Comparison of ENCODE assay signal across 19 cellular contexts in the genomic region with DNA sequence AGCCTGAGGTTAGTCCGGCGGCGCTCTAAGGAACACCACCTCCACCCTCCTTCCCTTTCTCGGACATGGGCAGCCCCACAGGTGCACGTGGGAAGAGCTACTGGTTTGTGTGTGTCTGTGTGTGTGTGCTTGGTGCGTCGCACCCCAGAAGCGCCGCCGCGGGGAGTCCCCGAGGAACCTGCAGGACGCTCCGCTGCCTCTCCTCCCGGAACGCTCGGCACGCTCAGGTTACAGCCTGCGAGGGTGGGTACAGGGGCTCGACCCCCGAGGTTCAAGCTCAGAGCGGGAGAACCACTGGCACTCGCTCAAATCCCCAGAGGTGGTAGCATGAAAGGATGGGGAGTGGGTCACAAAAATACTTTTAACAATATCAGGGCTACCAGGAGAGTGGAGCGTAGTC. TPM values are rescaled to one million over a fixed set of nuclear protein-coding genes. Genes with fewer than 3 reads are reported as not detected.
A peak's percentile ranks its signal among the peaks of the same experiment; 100 is the strongest.
DNase-seq lines count a peak whose midpoint lies in the region; ATAC-seq and TF ChIP-seq lines count a peak whose summit lies in the region.
"Had no signal": no experiment of that assay in that cellular context is flagged by ENCODE, and none has a peak within 500 bp of the region (broad histone marks: within the 10 kb centered on the region; RNA-seq: fewer than 3 reads in every experiment).

No MANE protein-coding gene starts in this region.

- H3K27me3 Mint-ChIP-seq in WTC11 (ENCODE audit: low read depth) = peaks cover 28% of the 10 kb centered on the region
- peaks cover 22 to 41% of the 10 kb centered on the region in 2 donors for H3K27me3 Mint-ChIP-seq in CD8-positive, alpha-beta memory T cell

- H2BK15ac ChIP-seq in mesendoderm (replicated peaks; ENCODE audit: low read depth) = no peak overlapping the region

- no peaks in the 10 kb centered on the region for H3K36me3 ChIP-seq in mesendoderm (ENCODE audit: control insufficient read depth, insufficient read depth, low read length)
- H3K36me3 ChIP-seq in CD8-positive, alpha-beta memory T cell (ENCODE audit: insufficient read depth, low read length) = no peaks in the 10 kb centered on the region
- H3K36me3 ChIP-seq: adrenal gland, gastrocnemius medialis, ovary had no signal

- H3K9me3 ChIP-seq in CD8-positive, alpha-beta memory T cell (ENCODE audit: low read length) = no peaks in the 10 kb centered on the region
- H3K9me3 ChIP-seq: adrenal gland, gastrocnemius medialis, ovary had no signal

- peaks cover 2% of the 10 kb centered on the region for H3K4me1 ChIP-seq in mesendoderm (ENCODE audit: control insufficient read depth, low read depth, low read length)
- H3K4me1 ChIP-seq in CD8-positive, alpha-beta memory T cell (ENCODE audit: insufficient read depth, low read length) = no peaks in the 10 kb centered on the region
- H3K4me1 ChIP-seq: adrenal gland had no signal

- no peak overlapping the region for H2AK5ac ChIP-seq in mesendoderm (ENCODE audit: low read length)

- H3K4me3 ChIP-seq in mesendoderm (ENCODE audit: low read length) = peak overlapping the region; percentile 6
- H3K4me3 ChIP-seq in CD8-positive, alpha-beta memory T cell (ENCODE audit: low read length) = no peak overlapping the region
- H3K4me3 ChIP-seq: adrenal gland, ovary had no signal

- peak overlapping the region; percentile 49 for H3K56ac ChIP-seq in mesendoderm (ENCODE audit: low read length)

- TF ChIP-seq CTCF in GM10248 (IDR thresholded peaks at IDR 0.05; ENCODE audit: control extremely low read depth, extremely low read depth, low read depth, missing control alignments) (no peak), WTC11 (IDR thresholded peaks at IDR 0.05) (no peak)

- no peaks in the 10 kb centered on the region for H3K36me3 Mint-ChIP-seq in WTC11
- H3K36me3 Mint-ChIP-seq in CD8-positive, alpha-beta memory T cell = no peaks in the 10 kb centered on the region

- peaks cover 30% of the 10 kb centered on the region for H3K4me1 Mint-ChIP-seq in WTC11
- peaks cover 0 to 2% (median 0%) of the 10 kb centered on the region in 3 donors for H3K4me1 Mint-ChIP-seq in CD8-positive, alpha-beta memory T cell

- H3K79me2 ChIP-seq in mesendoderm (ENCODE audit: control insufficient read depth, insufficient read depth, low read length) = no peaks in the 10 kb centered on the region

- H4K5ac ChIP-seq in mesendoderm (ENCODE audit: low read length) = no peak overlapping the region

- CTCF ChIA-PET in GM10248 (lab: Yijun Ruan, JAX) (interaction anchor here (0.9 to 5.8 kb wide), 4 partner anchors 10 to 676 kb away, joined by 3 to 29 read pairs (median 5); no protein-coding TSS in a partner anchor), WTC11 (lab: Charles Lee) (interaction anchor here (0.7 to 3.9 kb wide), 25 partner anchors 9 to 676 kb away, joined by 3 to 37 read pairs (median 6); no protein-coding TSS in a partner anchor)
- CTCF ChIA-PET in CD8-positive, alpha-beta memory T cell (lab: Charles Lee) = no interaction called here

- peak overlapping the region; percentile 46 for H3K9ac ChIP-seq in mesendoderm (ENCODE audit: low read length)

- no CpG with 5 or more reads among the region's 24 CpGs for whole genome bisulfite sequencing in mesendoderm (ENCODE audit: extremely low coverage, insufficient coverage, low lambda C conversion rate)

- no peak overlapping the region for H4K8ac ChIP-seq in mesendoderm (ENCODE audit: low read depth, low read length)

- H3K23ac ChIP-seq in mesendoderm (ENCODE audit: low read length) = no peak overlapping the region

- H2BK120ac ChIP-seq in mesendoderm (ENCODE audit: low read depth, low read length) = no peak overlapping the region

- peaks cover 31% of the 10 kb centered on the region for H3K27me3 ChIP-seq in mesendoderm (ENCODE audit: insufficient read depth, low read length, poor library complexity)
- H3K27me3 ChIP-seq in CD8-positive, alpha-beta memory T cell (ENCODE audit: insufficient read depth, low read length, poor library complexity, severe bottlenecking) = peaks cover 9% of the 10 kb centered on the region
- H3K27me3 ChIP-seq: ovary had no signal

- no peak overlapping the region for H2BK5ac ChIP-seq in mesendoderm (ENCODE audit: low read length)

- POLR2A ChIA-PET in GM10248 (lab: Yijun Ruan, JAX) = no interaction called here
- POLR2A ChIA-PET in WTC11 (lab: Charles Lee) = interaction anchor here (1.4 kb wide), 1 partner anchor 20 kb away, joined by 5 read pairs; no protein-coding TSS in a partner anchor
- POLR2A ChIA-PET in CD8-positive, alpha-beta memory T cell (lab: Charles Lee) = no interaction called here

- in situ Hi-C loops in G401 (cut with HindIII; ENCODE audit: low sequenced_read_pairs) = no loop called here

- H3K4me2 ChIP-seq in mesendoderm (ENCODE audit: low read length) = peak overlapping the region; percentile 73

- ATAC-seq in WTC11 (no peak), HG03521 (IDR thresholded peaks at IDR 0.05; ENCODE audit: unreplicated experiment) (no peak)
- ATAC-seq: gastrocnemius medialis had no signal

- no peaks in the 10 kb centered on the region for H3K79me1 ChIP-seq in mesendoderm (ENCODE audit: low read length)

- H3K9me3 Mint-ChIP-seq in WTC11 = no peaks in the 10 kb centered on the region
- H3K9me3 Mint-ChIP-seq in CD8-positive, alpha-beta memory T cell = peaks cover 3 to 12% (median 8%) of the 10 kb centered on the region in 5 donors

- H3K18ac ChIP-seq in mesendoderm (ENCODE audit: low read length) = no peak overlapping the region

- no peak overlapping the region for H3K27ac ChIP-seq in mesendoderm (ENCODE audit: low read depth, low read length)
- no peak overlapping the region for H3K27ac ChIP-seq in CD8-positive, alpha-beta memory T cell (ENCODE audit: low read depth, low read length)
- H3K27ac ChIP-seq: adrenal gland, gastrocnemius medialis, ovary had no signal

- no peak overlapping the region for H3K27ac Mint-ChIP-seq in WTC11
- no peak overlapping the region for H3K27ac Mint-ChIP-seq in CD8-positive, alpha-beta memory T cell

- peak; percentile 9 for DNase-seq in AG08396 (ENCODE audit: low spot score)
- peak; percentile 22 for DNase-seq in GM10248 (ENCODE audit: extremely low spot score)
- no peak for DNase-seq in WTC11 (ENCODE audit: low spot score)
- peak; percentile 5 for DNase-seq in mesendoderm
- no peak for DNase-seq in CD8-positive, alpha-beta memory T cell
- DNase-seq in iPS-NIHi7 (ENCODE audit: extremely low spot score) = no peak
- DNase-seq in G401 (ENCODE audit: low spot score) = no peak
- DNase-seq: activated T-cell treated with anti-CD3 and anti-CD28 coated beads for 4 hours; adrenal gland; effector CD8-positive, alpha-beta T cell; gastrocnemius medialis; GOT3; mammary epithelial cell; NCI-H510A treated with DMSO at 0.1 percent for 48 hours; ovary; SHP77 treated with DMSO at 0.1 percent for 48 hours; stimulated activated CD4-positive, alpha-beta T cell treated with anti-CD3 and anti-CD28 coated beads, Interleukin-2, amount 100 ng/mL, for 48 hours; stimulated activated naive CD4-positive, alpha-beta T cell had no signal

- H3K4ac ChIP-seq in mesendoderm (ENCODE audit: low read depth, low read length) = no peak overlapping the region

- peak overlapping the region; percentile 85 for H3K4me3 Mint-ChIP-seq in WTC11
- H3K4me3 Mint-ChIP-seq in CD8-positive, alpha-beta memory T cell = no peak overlapping the region

TF ChIP-seq in WTC11, 78 proteins besides CTCF, POLR2A, EP300 and RAD21 (continues in another document):
- TF ChIP-seq FOXJ3 (CRISPR knock-in tag; IDR thresholded peaks at IDR 0.05; ENCODE audit: borderline replicate concordance) (no peak), ZNF121 (CRISPR knock-in tag; IDR thresholded peaks at IDR 0.05) (no peak), JUN (CRISPR knock-in tag; IDR thresholded peaks at IDR 0.05) (no peak), ZNF138 (CRISPR knock-in tag; conservative IDR thresholded peaks at IDR 0.05) (no peak), SP1 (CRISPR knock-in tag; conservative IDR thresholded peaks at IDR 0.05) (no peak), KAT7 (CRISPR knock-in tag; IDR thresholded peaks at IDR 0.05; ENCODE audit: borderline replicate concordance) (no peak), JAZF1 (CRISPR knock-in tag; IDR thresholded peaks at IDR 0.05) (no peak), TEAD4 (CRISPR knock-in tag; IDR thresholded peaks at IDR 0.05) (no peak), RORB (CRISPR knock-in tag; IDR thresholded peaks at IDR 0.05) (no peak), SMAD3 (CRISPR knock-in tag; IDR thresholded peaks at IDR 0.05; ENCODE audit: borderline replicate concordance) (no peak)
- TF ChIP-seq, protein P1, sequence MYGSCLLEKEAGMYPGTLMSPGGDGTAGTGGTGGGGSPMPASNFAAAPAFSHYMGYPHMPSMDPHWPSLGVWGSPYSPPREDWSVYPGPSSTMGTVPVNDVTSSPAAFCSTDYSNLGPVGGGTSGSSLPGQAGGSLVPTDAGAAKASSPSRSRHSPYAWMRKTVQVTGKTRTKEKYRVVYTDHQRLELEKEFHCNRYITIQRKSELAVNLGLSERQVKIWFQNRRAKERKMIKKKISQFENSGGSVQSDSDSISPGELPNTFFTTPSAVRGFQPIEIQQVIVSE (CRISPR knock-in tag; IDR thresholded peaks at IDR 0.05; ENCODE audit: borderline replicate concordance) = no peak
- TF ChIP-seq, protein P2, sequence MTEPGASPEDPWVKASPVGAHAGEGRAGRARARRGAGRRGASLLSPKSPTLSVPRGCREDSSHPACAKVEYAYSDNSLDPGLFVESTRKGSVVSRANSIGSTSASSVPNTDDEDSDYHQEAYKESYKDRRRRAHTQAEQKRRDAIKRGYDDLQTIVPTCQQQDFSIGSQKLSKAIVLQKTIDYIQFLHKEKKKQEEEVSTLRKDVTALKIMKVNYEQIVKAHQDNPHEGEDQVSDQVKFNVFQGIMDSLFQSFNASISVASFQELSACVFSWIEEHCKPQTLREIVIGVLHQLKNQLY (CRISPR knock-in tag; IDR thresholded peaks at IDR 0.05) = no peak

RNA-seq across cellular contexts. Expression of a gene that starts 2.0 kb away (rescaled TPM):
- total RNA-seq in WTC11 (2021) = 16.2 to 18.7 TPM (median 17.7 TPM) in 3 replicates
- 3.1 TPM for polyA plus RNA-seq in mesendoderm (2013, experiment 1 of 2)
- polyA plus RNA-seq in mesendoderm (2013, experiment 2 of 2) = 3.4 TPM
- 1 to 10 TPM; 4.1 to 4.8 TPM for total RNA-seq in CD8-positive, alpha-beta memory T cell
- polyA plus RNA-seq in CD8-positive, alpha-beta memory T cell = 4.2 TPM
- total RNA-seq in G401 (2014; rRNA removed; shearing (Covaris generic)) = 17.1 and 25.2 TPM in 2 replicates

Comparison
In these comparisons a context has a peak if more than half of its experiments do, and no peak if none do; other contexts are left out.
1. DNase-seq: peak in AG08396 (single experiment), GM10248 (single experiment) and mesendoderm (single experiment); none in WTC11 (single experiment), CD8-positive, alpha-beta memory T cell (0 of 5), iPS-NIHi7 (single experiment) and G401 (single experiment).